Comparison of ENCODE assay signal across 7 cellular contexts in the genomic region with DNA sequence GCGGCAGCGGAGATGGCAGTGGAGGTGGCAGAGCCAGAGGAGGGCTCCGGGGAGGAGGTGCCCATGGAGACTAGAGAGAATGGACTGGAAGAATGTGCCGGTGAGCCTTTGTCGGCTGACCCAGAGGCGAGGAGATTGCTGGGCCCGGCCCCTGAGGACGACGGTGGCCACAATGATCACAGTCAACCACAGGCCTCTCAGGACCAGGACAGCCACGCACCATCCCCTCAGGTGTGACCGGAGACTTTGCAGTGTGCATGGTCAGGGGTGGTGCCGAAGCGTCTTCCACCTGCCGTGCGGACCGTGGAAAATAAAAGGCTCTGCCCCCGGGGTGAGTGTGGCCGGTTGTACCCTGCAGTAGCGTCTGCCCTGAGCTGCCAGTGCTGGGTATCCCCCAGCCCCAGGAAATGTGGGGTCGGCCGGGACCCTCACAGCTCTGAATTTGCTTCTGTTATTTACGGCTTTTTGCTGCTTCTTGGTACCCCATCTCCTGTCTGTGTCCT.
DNase-seq lines count a peak whose midpoint lies in the region; ATAC-seq and TF ChIP-seq lines count a peak whose summit lies in the region.
"Not testable (repeated sequence)": the region's sequence is repeated elsewhere in the genome, so short reads cannot be mapped to it uniquely, and the experiment has no call there.

No MANE protein-coding gene starts in this region.

- H3K27me3 ChIP-seq in H9 (ENCODE audit: insufficient read depth, low read length); IMR-90 (ENCODE audit: control insufficient read depth, insufficient read depth, low read length); Panc1 (ENCODE audit: control insufficient read depth, insufficient read depth, low read length); kidney epithelial cell (ENCODE audit: control insufficient read depth, insufficient read depth, low read length); neuronal stem cell (ENCODE audit: control insufficient read depth in 3 of 3, insufficient read depth in 3 of 3, low read depth in 1 of 3, low read length in 3 of 3); trophoblast cell (ENCODE audit: insufficient read depth, low read length): not testable (repeated sequence)

- H3T11ph ChIP-seq in H9 (ENCODE audit: low read length): not testable (repeated sequence)

- not testable (repeated sequence) for H2BK12ac ChIP-seq in H9 (ENCODE audit: insufficient read length, low read depth, low read length); neuronal stem cell (ENCODE audit: low read length)
- peak overlapping the region; percentile 70 for H2BK12ac ChIP-seq in trophoblast cell (ENCODE audit: low read length)

- not testable (repeated sequence) for H3K18ac ChIP-seq in H9 (ENCODE audit: insufficient read length, low read depth, low read length); IMR-90 (ENCODE audit: low read depth, low read length)
- H3K18ac ChIP-seq in neuronal stem cell (ENCODE audit: low read length) (peak overlapping the region; percentile 69), trophoblast cell (ENCODE audit: low read length) (peak overlapping the region; percentile 58)

- not testable (repeated sequence) for H3K4me3 ChIP-seq in IMR-90 (ENCODE audit: insufficient read depth, low read depth, low read length); Panc1 (ENCODE audit: low read depth in 2 of 2, low read length in 2 of 2); neuronal stem cell (ENCODE audit: low read length in 2 of 2); trophoblast cell (ENCODE audit: low read depth, low read length)
- H3K4me3 ChIP-seq in kidney epithelial cell (ENCODE audit: low read depth, low read length): peak overlapping the region; percentile 27

- H4K5ac ChIP-seq in H9 (ENCODE audit: insufficient read length, low read depth, low read length); IMR-90 (ENCODE audit: low read depth, low read length): not testable (repeated sequence)

- peaks cover 33 to 39% of the 10 kb centered on the region in 2 experiments for H3K4me1 Mint-ChIP-seq in H9
- peaks cover 28% of the 10 kb centered on the region for H3K4me1 Mint-ChIP-seq in stimulated activated memory B cell treated with anti-CD40 and anti-IgM and Interleukin-4, amounts not matched to agents 10 μg/mL and 1 μg/mL and 100 μg/mL, for 72 hours

- not testable (repeated sequence) for H2BK120ac ChIP-seq in H9 (ENCODE audit: low read depth, low read length, poor library complexity, severe bottlenecking); neuronal stem cell (ENCODE audit: low read depth, low read length)
- H2BK120ac ChIP-seq in IMR-90 (ENCODE audit: low read depth, low read length) (peak overlapping the region; percentile 27; the same call in 1 of the 2 replicates), trophoblast cell (ENCODE audit: insufficient read depth, low read length, poor library complexity) (peak overlapping the region; percentile 15)

- not testable (repeated sequence) for H2AK9ac ChIP-seq in IMR-90 (replicated peaks; ENCODE audit: low read depth, low read length, poor library complexity)

- not testable (repeated sequence) for H3K27me3 Mint-ChIP-seq in H9 (ENCODE audit: low read depth); stimulated activated memory B cell treated with anti-CD40 and anti-IgM and Interleukin-4, amounts not matched to agents 10 μg/mL and 1 μg/mL and 100 μg/mL, for 72 hours

- H4K20me1 ChIP-seq in H9 (ENCODE audit: control insufficient read depth, insufficient read depth, insufficient read length); IMR-90 (ENCODE audit: insufficient read depth, low read length): not testable (repeated sequence)

- not testable (repeated sequence) for TF ChIP-seq POLR2A in IMR-90 (IDR thresholded peaks at IDR 0.05; ENCODE audit: low read depth, low read length)

- peak overlapping the region; percentile 71 for H3K14ac ChIP-seq in H9 (ENCODE audit: insufficient read depth, low read length)
- not testable (repeated sequence) for H3K14ac ChIP-seq in IMR-90 (replicated peaks; ENCODE audit: low read depth, low read length); neuronal stem cell (ENCODE audit: low read length); trophoblast cell (ENCODE audit: low read length)

- not testable (repeated sequence) for H3K36me3 ChIP-seq in IMR-90 (ENCODE audit: control insufficient read depth, insufficient read depth, low read length); Panc1 (ENCODE audit: control insufficient read depth, insufficient read depth, low read length); kidney epithelial cell (ENCODE audit: control insufficient read depth, insufficient read depth, low read length); neuronal stem cell (replicated peaks in 1 of 2; ENCODE audit: control insufficient read depth in 2 of 2, insufficient read depth in 2 of 2, low read length in 2 of 2); trophoblast cell (ENCODE audit: control insufficient read depth in 1 of 2, insufficient read depth in 2 of 2, low read length in 2 of 2)

- dilution Hi-C loops in IMR-90 (cut with HindIII; ENCODE audit: low sequenced_read_pairs, unreplicated experiment): not testable (repeated sequence)

- not testable (repeated sequence) for H2AK5ac ChIP-seq in H9 (ENCODE audit: insufficient read length, low read length); neuronal stem cell (ENCODE audit: low read depth, low read length)
- H2AK5ac ChIP-seq in IMR-90 (ENCODE audit: low read depth, low read length) (peak overlapping the region; percentile 64; the same call in 1 of the 2 replicates), trophoblast cell (ENCODE audit: low read length) (peak overlapping the region; percentile 26)

- BruUV-seq in IMR-90 (replicated peaks; lab: Mats Ljungman, UMichigan); Panc1 (replicated peaks; lab: Mats Ljungman, UMichigan): not testable (repeated sequence)

- not testable (repeated sequence) for DNase-seq in H9; IMR-90; Panc1 (ENCODE audit: low read depth, low spot score); kidney epithelial cell (ENCODE audit: low read depth); neuronal stem cell (ENCODE audit: low spot score); trophoblast cell

- H3K36me3 Mint-ChIP-seq in H9 (ENCODE audit: insufficient read depth in 1 of 3, low read depth in 3 of 3); stimulated activated memory B cell treated with anti-CD40 and anti-IgM and Interleukin-4, amounts not matched to agents 10 μg/mL and 1 μg/mL and 100 μg/mL, for 72 hours: not testable (repeated sequence)

- TF ChIP-seq CTCF in H9 (conservative IDR thresholded peaks at IDR 0.05); IMR-90 (conservative IDR thresholded peaks at IDR 0.05; ENCODE audit: low read depth, low read length); Panc1 (IDR thresholded peaks at IDR 0.05); kidney epithelial cell (IDR thresholded peaks at IDR 0.05; ENCODE audit: insufficient read depth, low read length, poor library complexity, severe bottlenecking): not testable (repeated sequence)

- not testable (repeated sequence) for H4K8ac ChIP-seq in H9 (replicated peaks; ENCODE audit: insufficient read length, low read depth, low read length); IMR-90 (ENCODE audit: low read depth in 2 of 2, low read length in 2 of 2); neuronal stem cell (ENCODE audit: low read depth, low read length); trophoblast cell (ENCODE audit: low read depth, low read length)

- H3K23ac ChIP-seq in H9 (ENCODE audit: insufficient read length, low read depth, low read length); IMR-90 (ENCODE audit: low read depth, low read length); neuronal stem cell (ENCODE audit: low read depth, low read length, poor library complexity); trophoblast cell (ENCODE audit: low read length): not testable (repeated sequence)

- H3K9me3 ChIP-seq in H9 (ENCODE audit: control insufficient read depth, low read depth, low read length); IMR-90 (ENCODE audit: control insufficient read depth, insufficient read depth, low read length); Panc1 (ENCODE audit: control insufficient read depth, insufficient read depth, low read depth, low read length); neuronal stem cell (replicated peaks in 1 of 2; ENCODE audit: control insufficient read depth in 2 of 2, insufficient read depth in 1 of 2, low read depth in 1 of 2, low read length in 2 of 2); trophoblast cell (ENCODE audit: insufficient read depth, low read depth, low read length): not testable (repeated sequence)

- not testable (repeated sequence) for H3K4me3 Mint-ChIP-seq in H9; stimulated activated memory B cell treated with anti-CD40 and anti-IgM and Interleukin-4, amounts not matched to agents 10 μg/mL and 1 μg/mL and 100 μg/mL, for 72 hours

- H3K56ac ChIP-seq in H9 (ENCODE audit: insufficient read length, low read depth, low read length); IMR-90 (ENCODE audit: extremely low read depth, insufficient read depth, low read length): not testable (repeated sequence)

- H3K79me2 ChIP-seq in H9 (ENCODE audit: insufficient read depth, low read length); trophoblast cell (ENCODE audit: control insufficient read depth, insufficient read depth, low read length, poor library complexity): not testable (repeated sequence)

- not testable (repeated sequence) for TF ChIP-seq RAD21 in IMR-90 (IDR thresholded peaks at IDR 0.05; ENCODE audit: low read length)

- H2BK20ac ChIP-seq in H9 (ENCODE audit: low read depth, low read length, poor library complexity, severe bottlenecking); IMR-90 (ENCODE audit: low read depth, low read length): not testable (repeated sequence)

- H3K9me1 ChIP-seq in IMR-90 (ENCODE audit: insufficient read depth, low read length): not testable (repeated sequence)

- not testable (repeated sequence) for H2BK15ac ChIP-seq in H9 (ENCODE audit: low read depth, low read length); neuronal stem cell (ENCODE audit: low read length)
- peak overlapping the region; percentile 33; the same call in 1 of the 3 replicates for H2BK15ac ChIP-seq in IMR-90 (ENCODE audit: low read depth, low read length)

- intact Hi-C loops in IMR-90 (cut with micrococcal nuclease); Panc1 (cut with micrococcal nuclease; ENCODE audit: unreplicated experiment): not testable (repeated sequence)

- H3K27ac ChIP-seq in H9 (ENCODE audit: insufficient read length, low read depth, low read length); IMR-90 (ENCODE audit: insufficient read depth, low read length); neuronal stem cell (replicated peaks; ENCODE audit: low read length); trophoblast cell (ENCODE audit: low read depth, low read length): not testable (repeated sequence)
- peak overlapping the region; percentile 48; the same call in 1 of the 2 replicates for H3K27ac ChIP-seq in Panc1 (ENCODE audit: low read length)

- not testable (repeated sequence) for H3K23me2 ChIP-seq in H9 (ENCODE audit: insufficient read length, low read depth, low read length, poor library complexity, severe bottlenecking)

- H3K27ac Mint-ChIP-seq in H9: peak overlapping the region in 2 of 3 experiments; percentile 20 to 72; a peak in 3 of 7 replicates
- H3K27ac Mint-ChIP-seq in stimulated activated memory B cell treated with anti-CD40 and anti-IgM and Interleukin-4, amounts not matched to agents 10 μg/mL and 1 μg/mL and 100 μg/mL, for 72 hours: peak overlapping the region; percentile 24

- not testable (repeated sequence) for ATAC-seq in IMR-90 (ENCODE audit: low read depth); Panc1; stimulated activated memory B cell treated with anti-CD40 and anti-IgM and Interleukin-4, amounts not matched to agents 10 μg/mL and 1 μg/mL and 100 μg/mL, for 72 hours

- not testable (repeated sequence) for H3K9me3 Mint-ChIP-seq in H9; stimulated activated memory B cell treated with anti-CD40 and anti-IgM and Interleukin-4, amounts not matched to agents 10 μg/mL and 1 μg/mL and 100 μg/mL, for 72 hours

- CTCF ChIA-PET in IMR-90 (lab: Yijun Ruan, JAX); Panc1 (lab: Charles Lee): not testable (repeated sequence)

- not testable (repeated sequence) for H3K4ac ChIP-seq in H9 (ENCODE audit: low read depth, low read length); neuronal stem cell (ENCODE audit: low read length); trophoblast cell (ENCODE audit: low read depth, low read length)
- H3K4ac ChIP-seq in IMR-90 (ENCODE audit: low read depth, low read length): 0 out of 2 replicates have a peak overlapping the region, but pooled peaks have one; percentile 40

- H4K12ac ChIP-seq in trophoblast cell (ENCODE audit: low read depth, low read length): not testable (repeated sequence)

- H3K4me1 ChIP-seq in H9 (ENCODE audit: insufficient read depth, low read length) (peaks cover 12% of the 10 kb centered on the region), trophoblast cell (ENCODE audit: control insufficient read depth in 1 of 2, insufficient read depth in 2 of 2, low read length in 2 of 2) (peaks cover 13 to 20% of the 10 kb centered on the region in 2 experiments)
- not testable (repeated sequence) for H3K4me1 ChIP-seq in IMR-90 (ENCODE audit: control insufficient read depth, insufficient read depth, low read length); Panc1 (ENCODE audit: control insufficient read depth, insufficient read depth, low read length); neuronal stem cell (ENCODE audit: control insufficient read depth in 2 of 2, insufficient read depth in 1 of 2, low read depth in 1 of 2, low read length in 2 of 2)

- not testable (repeated sequence) for H3K9ac ChIP-seq in H9 (ENCODE audit: extremely low read depth, insufficient read length, low read length); IMR-90 (ENCODE audit: low read depth, low read length); neuronal stem cell (ENCODE audit: low read depth, low read length, poor library complexity); trophoblast cell (ENCODE audit: low read length)

- H2BK5ac ChIP-seq in H9 (ENCODE audit: insufficient read length, low read length); IMR-90 (ENCODE audit: low read depth, low read length, poor library complexity, severe bottlenecking); neuronal stem cell (ENCODE audit: low read length); trophoblast cell (ENCODE audit: low read depth, low read length, poor library complexity): not testable (repeated sequence)

- not testable (repeated sequence) for H3K79me1 ChIP-seq in H9 (ENCODE audit: insufficient read depth, low read depth, low read length, poor library complexity, severe bottlenecking); IMR-90 (ENCODE audit: low read depth in 1 of 2, low read length in 2 of 2); neuronal stem cell (ENCODE audit: low read depth, low read length); trophoblast cell (ENCODE audit: low read length)

- not testable (repeated sequence) for H3K4me2 ChIP-seq in H9 (ENCODE audit: insufficient read depth, insufficient read length, low read length); IMR-90 (ENCODE audit: low read depth, low read length); neuronal stem cell (ENCODE audit: insufficient read depth, low read length, poor library complexity, severe bottlenecking); trophoblast cell (ENCODE audit: low read length)

- POLR2A ChIA-PET in IMR-90 (lab: Charles Lee; ENCODE audit: unreplicated experiment); Panc1 (lab: Charles Lee): not testable (repeated sequence)

- no CpG with 5 or more reads among the region's 22 CpGs for WGBS in H9 (ENCODE audit: extremely low coverage, insufficient read length, low lambda C conversion rate)
- WGBS in IMR-90 (ENCODE audit: extremely low coverage in 2 of 2, insufficient read length in 1 of 2), 2 experiments: 96% methylated on average over 10 of the region's 22 CpGs; no CpG with 5 or more reads in 1 of the 2 experiments
- no CpG with 5 or more reads among the region's 22 CpGs for WGBS in neuronal stem cell (ENCODE audit: extremely low coverage in 2 of 2, insufficient read length in 2 of 2, insufficient replicate concordance in 1 of 2), 2 donors
- WGBS in trophoblast cell (ENCODE audit: extremely low coverage, insufficient coverage, insufficient read length): no CpG with 5 or more reads among the region's 22 CpGs

- in situ Hi-C loops in IMR-90 (cut with MboI; ENCODE audit: low sequenced_read_pairs); Panc1 (cut with HindIII; ENCODE audit: low pct_unique_long_range_greater_than_20kb, low sequenced_read_pairs): not testable (repeated sequence)

- not testable (repeated sequence) for H2AFZ ChIP-seq in H9 (ENCODE audit: low read length); IMR-90 (replicated peaks; ENCODE audit: low read length, poor library complexity); neuronal stem cell (ENCODE audit: low read length); trophoblast cell (ENCODE audit: insufficient read depth, low read length, poor library complexity)

- H4K91ac ChIP-seq in H9 (ENCODE audit: insufficient read length, low read depth, low read length); IMR-90 (ENCODE audit: insufficient read depth, low read depth, low read length); neuronal stem cell (ENCODE audit: low read depth, low read length, poor library complexity); trophoblast cell (ENCODE audit: low read depth, low read length): not testable (repeated sequence)
